8 cellular contexts compared by ENCODE assay signal in genomic region chr10:79487296-79488194, GRCh38. TPM values are rescaled to one million over a fixed set of nuclear protein-coding genes. Genes with fewer than 3 reads are reported as not detected.
DNase-seq lines count a peak whose midpoint lies in the region; ATAC-seq and TF ChIP-seq lines count a peak whose summit lies in the region.

No MANE protein-coding gene starts in this region.

- CTCF ChIA-PET in MCF 10A (lab: Yijun Ruan, JAX): interaction anchor here (0.7 to 2.1 kb wide), 12 partner anchors 13 to 904 kb away, joined by 3 to 11 read pairs (median 3); no protein-coding TSS in a partner anchor

- H3K27me3 ChIP-seq in Peyer's patch (no peaks in the 10 kb centered on the region), left lung (no peaks in the 10 kb centered on the region), stomach (no peaks in the 10 kb centered on the region)

- no peaks in the 10 kb centered on the region for H3K9me3 ChIP-seq in Peyer's patch
- no peaks in the 10 kb centered on the region for H3K9me3 ChIP-seq in left lung
- H3K9me3 ChIP-seq in stomach: no peaks in the 10 kb centered on the region

- H3K36me3 Mint-ChIP-seq in MCF 10A (ENCODE audit: insufficient read depth, unreplicated experiment): no peaks in the 10 kb centered on the region

- peak overlapping the region; percentile 80 for H3K27ac Mint-ChIP-seq in MCF 10A (ENCODE audit: low read depth, unreplicated experiment)

- H3K4me3 ChIP-seq in Peyer's patch: no peak overlapping the region
- H3K4me3 ChIP-seq in left lung: no peak overlapping the region
- H3K4me3 ChIP-seq in stomach: no peak overlapping the region

- TF ChIP-seq CTCF in Peyer's patch (IDR thresholded peaks at IDR 0.05) (peak; percentile 35 to 64 (median 54)), MCF 10A (IDR thresholded peaks at IDR 0.05; ENCODE audit: unreplicated experiment) (peak; percentile 26), left lung (IDR thresholded peaks at IDR 0.05) (peak; percentile 38 to 81), stomach (IDR thresholded peaks at IDR 0.05) (peak in 6 of 7 experiments; percentile 9 to 85 (median 70))

- peak; percentile 73 for DNase-seq in EH (ENCODE audit: low read depth)
- DNase-seq in Peyer's patch: peak in 2 of 3 donors; percentile 38 to 65
- DNase-seq in MCF 10A (ENCODE audit: unreplicated experiment): peak; percentile 68
- DNase-seq in left lung: peak in 1 of 2 donors; percentile 57
- peak; percentile 68 for DNase-seq in stomach
- DNase-seq in activated CD4-positive, CD25-positive, alpha-beta regulatory T cell (lab: John Stamatoyannopoulos, UW): no peak

- no peak overlapping the region for H3K4me3 Mint-ChIP-seq in MCF 10A (ENCODE audit: unreplicated experiment)

- H3K9me3 Mint-ChIP-seq in MCF 10A (ENCODE audit: unreplicated experiment): no peaks in the 10 kb centered on the region

- no peaks in the 10 kb centered on the region for H3K36me3 ChIP-seq in Peyer's patch
- H3K36me3 ChIP-seq in left lung: no peaks in the 10 kb centered on the region
- H3K36me3 ChIP-seq in stomach: no peaks in the 10 kb centered on the region

- no peak for TF ChIP-seq POLR2A in Peyer's patch (IDR thresholded peaks at IDR 0.05)
- no peak for TF ChIP-seq POLR2A in stomach (IDR thresholded peaks at IDR 0.05)

- no TSS peak for BruUV-seq in MCF 10A (replicated peaks; lab: Mats Ljungman, UMichigan)

- no peaks in the 10 kb centered on the region for H3K27me3 Mint-ChIP-seq in MCF 10A (ENCODE audit: insufficient read depth, unreplicated experiment)

- H3K4me1 Mint-ChIP-seq in MCF 10A (ENCODE audit: insufficient read depth, unreplicated experiment): peaks cover 15% of the 10 kb centered on the region

- WGBS in stomach, 5 donors: 44 to 59% (median 45%) methylated on average over 10 of the region's 10 CpGs

- POLR2A ChIA-PET in MCF 10A (lab: Yijun Ruan, JAX): interaction anchor here (0.6 to 1.4 kb wide), 7 partner anchors 9 to 648 kb away, joined by 3 to 8 read pairs (median 4); no protein-coding TSS in a partner anchor

- intact Hi-C loops in MCF 10A (cut with micrococcal nuclease): loop anchor here (5.0 kb wide), 1 partner anchor 35 kb away; no protein-coding TSS in a partner anchor
- intact Hi-C loops in left lung (cut with DNase I): no loop called here
- intact Hi-C loops in stomach (cut with DNase I; ENCODE audit: low total_unique reads): no loop called here

- H3K4me1 ChIP-seq in Peyer's patch: no peaks in the 10 kb centered on the region
- peaks cover 0 to 10% of the 10 kb centered on the region in 2 donors for H3K4me1 ChIP-seq in left lung
- H3K4me1 ChIP-seq in stomach: peaks cover 0 to 34% (median 21%) of the 10 kb centered on the region in 4 donors

- no peak for TF ChIP-seq EP300 in stomach (IDR thresholded peaks at IDR 0.05)

- H3K27ac ChIP-seq in Peyer's patch (peak overlapping the region in 3 of 4 donors; percentile 32 to 52 (median 36)), left lung (peak overlapping the region; percentile 39 to 78), stomach (peak overlapping the region in 4 of 5 donors; percentile 73 to 84 (median 76))

- ATAC-seq in GM19372 (IDR thresholded peaks at IDR 0.05; ENCODE audit: low read depth, unreplicated experiment) (peak; percentile 86), HG03378 (IDR thresholded peaks at IDR 0.05; ENCODE audit: unreplicated experiment) (peak; percentile 65), left lung (peak; percentile 70)

RNA-seq across cellular contexts. Expression of gene EIF5AL1, which starts 24.8 kb away (rescaled TPM):
- total RNA-seq in Peyer's patch (under 1 TPM in 1 of 4 donors, not detected in 3; 0.53 TPM), MCF 10A (2022) (0.42 and 0.54 TPM in 2 replicates), left lung (under 1 TPM; 0.24 to 0.76 TPM), stomach (under 1 TPM in 2 of 5 donors, not detected in 3; 0.18 to 0.29 TPM)
- polyA plus RNA-seq in stomach: under 1 TPM; 0.46 to 0.75 (median 0.68) TPM

RNA-seq across cellular contexts. Expression of gene ZCCHC24, which starts 42.1 kb away (rescaled TPM):
- total RNA-seq in Peyer's patch (10 to 100 TPM in 2 of 4 donors, 1 to 10 TPM in 2; 2.8 to 39.6 (median 9.3) TPM), MCF 10A (2022) (2.8 and 3.1 TPM in 2 replicates), left lung (10 to 100 TPM; 31.2 to 42.4 TPM), stomach (10 to 100 TPM in 4 of 5 donors, 1 to 10 TPM in 1; 9.7 to 60.3 (median 28.0) TPM)
- polyA plus RNA-seq in stomach: 10 to 100 TPM; 13.3 to 53.0 (median 45.3) TPM

Comparison
In these comparisons a context has a peak if more than half of its experiments do, and no peak if none do; other contexts are left out.
1. DNase-seq: peak in EH (single experiment), Peyer's patch (2 of 3), MCF 10A (single experiment) and stomach (single experiment); none in activated CD4-positive, CD25-positive, alpha-beta regulatory T cell (0 of 4).
2. Peak in every context shown above with its lines, with median percentiles within 50 percentile points of each other: ATAC-seq, H3K27ac ChIP-seq and CTCF ChIP-seq.